Comparison of ENCODE assay signal across 8 cellular contexts in the genomic region with DNA sequence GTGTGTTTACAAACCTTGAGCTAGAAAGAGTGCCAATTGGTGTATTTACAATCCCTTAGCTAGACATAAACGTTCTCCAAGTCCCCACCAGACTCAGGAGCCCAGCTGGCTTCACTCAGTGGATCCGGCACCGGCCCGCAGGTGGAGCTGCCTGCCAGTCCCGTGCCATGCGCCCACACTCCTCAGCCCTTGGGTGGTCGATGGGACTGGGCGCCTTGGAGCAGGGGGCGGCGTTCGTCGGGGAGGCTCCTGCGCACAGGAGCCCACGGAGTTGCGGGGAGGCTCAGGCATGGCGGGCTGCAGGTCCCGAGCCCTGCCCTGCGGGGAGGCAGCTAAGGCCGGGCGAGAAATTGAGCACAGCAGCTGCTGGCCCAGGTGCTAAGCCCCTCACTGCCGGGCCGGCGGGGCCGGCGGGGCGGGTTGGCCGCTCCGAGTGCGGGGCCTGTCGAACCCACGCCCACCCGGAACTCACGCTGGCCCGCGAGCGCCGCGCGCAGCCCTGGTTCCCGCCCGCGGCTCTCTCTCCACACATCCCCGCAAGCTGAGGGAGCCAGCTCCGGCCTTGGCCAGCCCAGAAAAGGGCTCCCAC.
A peak's percentile ranks its signal among the peaks of the same experiment; 100 is the strongest.
DNase-seq lines count a peak whose midpoint lies in the region; ATAC-seq and TF ChIP-seq lines count a peak whose summit lies in the region.
"Not testable (repeated sequence)": the region's sequence is repeated elsewhere in the genome, so short reads cannot be mapped to it uniquely, and the experiment has no call there.

No MANE protein-coding gene starts in this region.

- not testable (repeated sequence) for H3K27me3 Mint-ChIP-seq in WTC11 (ENCODE audit: low read depth); endodermal cell (ENCODE audit: insufficient read depth)

- not testable (repeated sequence) for ATAC-seq in WTC11, upper lobe of right lung

- TF ChIP-seq EP300 in sigmoid colon (IDR thresholded peaks at IDR 0.05): not testable (repeated sequence)

- intact Hi-C loops in sigmoid colon (cut with DNase I); upper lobe of right lung (cut with DNase I): not testable (repeated sequence)

- H3K36me3 Mint-ChIP-seq in WTC11; endodermal cell (ENCODE audit: low read depth): not testable (repeated sequence)

- WGBS in endodermal cell (ENCODE audit: insufficient coverage in 1 of 2, insufficient read length in 1 of 2), 2 experiments: 85% methylated on average over 39 of the region's 44 CpGs; no CpG with 5 or more reads in 1 of the 2 experiments
- WGBS in iPS DF 6.9 (ENCODE audit: insufficient coverage, insufficient read length): no CpG with 5 or more reads among the region's 44 CpGs
- 95% methylated on average over 44 of the region's 44 CpGs for WGBS in sigmoid colon, 2 donors

- not testable (repeated sequence) for H3K27ac ChIP-seq in HUES48 (ENCODE audit: low read depth, low read length); endodermal cell (ENCODE audit: low read depth, low read length); iPS DF 6.9 (ENCODE audit: low read length); sigmoid colon; upper lobe of right lung

- POLR2A ChIA-PET in WTC11 (lab: Charles Lee): not testable (repeated sequence)

- not testable (repeated sequence) for H3K9me3 Mint-ChIP-seq in WTC11
- peaks cover 10% of the 10 kb centered on the region for H3K9me3 Mint-ChIP-seq in endodermal cell

- not testable (repeated sequence) for H3K36me3 ChIP-seq in HUES48 (ENCODE audit: control insufficient read depth, insufficient read depth, low read length); endodermal cell (ENCODE audit: control insufficient read depth, insufficient read depth, low read length); iPS DF 6.9 (ENCODE audit: control insufficient read depth, insufficient read depth, low read length); sigmoid colon; upper lobe of right lung

- H3K4me3 ChIP-seq in HUES48 (ENCODE audit: low read depth, low read length) (peak overlapping the region; percentile 39; the same call in 1 of the 2 replicates), iPS DF 6.9 (ENCODE audit: low read length) (peak overlapping the region; percentile 37; the same call in 1 of the 2 replicates)
- H3K4me3 ChIP-seq in endodermal cell (ENCODE audit: low read length); sigmoid colon; upper lobe of right lung: not testable (repeated sequence)

- CTCF ChIA-PET in WTC11 (lab: Charles Lee): interaction anchor here (1.0 kb wide), 1 partner anchor 20 kb away, joined by 4 read pairs; no protein-coding TSS in a partner anchor

- H3K27ac Mint-ChIP-seq in WTC11, endodermal cell: not testable (repeated sequence)

- not testable (repeated sequence) for H3K9ac ChIP-seq in HUES48 (ENCODE audit: low read depth, low read length); endodermal cell (ENCODE audit: extremely low read depth, low read length, poor library complexity, severe bottlenecking)

- peak overlapping the region; percentile 63 for H3K4me3 Mint-ChIP-seq in WTC11
- peak overlapping the region; percentile 57 for H3K4me3 Mint-ChIP-seq in endodermal cell

- H3K4me1 Mint-ChIP-seq in WTC11, endodermal cell: not testable (repeated sequence)

- TF ChIP-seq CTCF in WTC11 (IDR thresholded peaks at IDR 0.05); sigmoid colon (IDR thresholded peaks at IDR 0.05); upper lobe of right lung (IDR thresholded peaks at IDR 0.05): not testable (repeated sequence)
- TF ChIP-seq CTCF in endodermal cell (conservative IDR thresholded peaks at IDR 0.05): peak; percentile 44

- DNase-seq in ELF-1 (ENCODE audit: low read depth, low spot score) (peak; percentile 16), WTC11 (ENCODE audit: low spot score) (peak; percentile 48), endodermal cell (peak; percentile 56), mesenteric fat pad (ENCODE audit: low spot score) (peak; percentile 85), sigmoid colon (peak; percentile 53), upper lobe of right lung (peak; percentile 52)
- not testable (repeated sequence) for DNase-seq in iPS DF 6.9 (ENCODE audit: low read depth, low spot score)

- not testable (repeated sequence) for H3K9me3 ChIP-seq in HUES48 (ENCODE audit: control insufficient read depth, insufficient read depth, low read length); endodermal cell (ENCODE audit: control insufficient read depth, low read length); iPS DF 6.9 (ENCODE audit: control insufficient read depth, insufficient read depth, low read length); sigmoid colon; upper lobe of right lung

- H3K4me1 ChIP-seq in HUES48 (ENCODE audit: control insufficient read depth, insufficient read depth, low read length); endodermal cell (ENCODE audit: control insufficient read depth, insufficient read depth, low read length); iPS DF 6.9 (ENCODE audit: control insufficient read depth, insufficient read depth, low read length); sigmoid colon; upper lobe of right lung: not testable (repeated sequence)

- H3K27me3 ChIP-seq in HUES48 (ENCODE audit: control insufficient read depth, insufficient read depth, low read length); endodermal cell (ENCODE audit: control insufficient read depth, insufficient read depth, low read length, poor library complexity, severe bottlenecking); iPS DF 6.9 (ENCODE audit: control insufficient read depth, insufficient read depth, low read length); sigmoid colon; upper lobe of right lung: not testable (repeated sequence)

- not testable (repeated sequence) for TF ChIP-seq POLR2A in sigmoid colon (IDR thresholded peaks at IDR 0.05)

TF ChIP-seq in WTC11, 78 proteins besides CTCF, POLR2A, EP300 and RAD21:
- 0 out of 2 replicates have a peak, but pooled peaks have one; percentile 4 for TF ChIP-seq MAX (CRISPR knock-in tag; IDR thresholded peaks at IDR 0.05)
